In the genomic region with DNA sequence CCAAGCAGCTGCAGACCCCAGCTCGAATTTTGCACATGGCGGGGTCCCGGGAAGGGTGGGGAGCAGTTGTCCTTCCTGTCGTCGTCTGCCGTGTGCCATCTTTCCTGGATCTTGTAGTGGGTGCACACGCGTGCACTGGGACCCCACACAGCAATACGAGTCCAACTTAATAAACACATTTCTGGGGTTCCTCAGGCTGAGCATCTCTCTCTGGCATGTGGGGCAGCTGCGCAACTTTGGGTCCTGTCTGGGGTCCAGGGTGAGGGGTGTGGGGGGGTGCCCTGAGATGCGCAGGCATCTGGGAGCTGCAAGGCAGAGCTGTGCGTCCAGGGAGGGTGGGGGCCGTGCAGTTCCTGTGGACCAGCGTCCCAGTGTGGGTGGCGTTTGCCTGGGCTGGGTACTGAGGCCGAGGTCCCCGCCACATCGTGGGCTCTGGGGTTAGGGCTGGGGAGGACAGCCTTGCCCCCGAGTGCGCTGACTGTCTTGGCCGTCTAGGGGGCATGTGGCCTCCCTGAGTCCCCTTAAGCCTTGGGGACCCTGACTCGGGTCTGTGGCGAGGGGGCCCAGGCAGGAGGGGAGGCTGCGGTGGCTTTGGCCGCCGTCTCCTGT, we compare ENCODE assay signal across 8 cellular contexts. TPM values are rescaled to one million over a fixed set of nuclear protein-coding genes. Genes with fewer than 3 reads are reported as not detected.
DNase-seq lines count a peak whose midpoint lies in the region; ATAC-seq lines count a peak whose summit lies in the region.
"Had no signal": no experiment of that assay in that cellular context is flagged by ENCODE, and none has a peak within 500 bp of the region (broad histone marks: within the 10 kb centered on the region; RNA-seq: fewer than 3 reads in every experiment).

No MANE protein-coding gene starts in this region.

- H3K27ac ChIP-seq in BLaER1 (no peak overlapping the region), esophagus (ENCODE audit: low read depth in 2 of 2, low read length in 1 of 2) (peak overlapping the region; percentile 97 to 98)

- H3K4me2 ChIP-seq in BLaER1: peak overlapping the region; percentile 97

- H3K4me3 ChIP-seq in BLaER1 (no peak overlapping the region), MG63 (peak overlapping the region; percentile 63), esophagus (ENCODE audit: low read depth in 1 of 2, low read length in 2 of 2) (peak overlapping the region; percentile 69 to 83)

- no peak for ATAC-seq in HG02763 (IDR thresholded peaks at IDR 0.05; ENCODE audit: unreplicated experiment)

- peaks cover 15% of the 10 kb centered on the region for H4K20me1 ChIP-seq in BLaER1

- H3K4me1 ChIP-seq in BLaER1: peaks cover 31% of the 10 kb centered on the region
- H3K4me1 ChIP-seq in esophagus (ENCODE audit: control insufficient read depth in 2 of 2, insufficient read depth in 2 of 2, low read length in 1 of 2): peaks cover 0 to 26% of the 10 kb centered on the region in 2 donors

- DNase-seq in MG63 (no peak), G401 (ENCODE audit: low spot score) (no peak), kidney tubule cell (ENCODE audit: low spot score) (no peak)
- DNase-seq: retina had no signal

- 74 to 78% methylated on average over 24 to 26 of the region's 26 CpGs for WGBS in esophagus, 2 donors

- in situ Hi-C loops in G401 (cut with HindIII; ENCODE audit: low sequenced_read_pairs): no loop called here

- H3K36me3 ChIP-seq in BLaER1: peaks cover 31% of the 10 kb centered on the region
- peaks cover 3% of the 10 kb centered on the region for H3K36me3 ChIP-seq in MG63
- peaks cover 0 to 21% of the 10 kb centered on the region in 2 donors for H3K36me3 ChIP-seq in esophagus (ENCODE audit: control insufficient read depth in 2 of 2, insufficient read depth in 2 of 2, low read length in 1 of 2)

- no peak overlapping the region for H3K9ac ChIP-seq in BLaER1

- no peaks in the 10 kb centered on the region for H3K9me3 ChIP-seq in BLaER1
- H3K9me3 ChIP-seq in MG63: no peaks in the 10 kb centered on the region
- H3K9me3 ChIP-seq in esophagus (ENCODE audit: control insufficient read depth in 2 of 2, insufficient read depth in 1 of 2, low read depth in 1 of 2, low read length in 1 of 2): no peaks in the 10 kb centered on the region
- H3K9me3 ChIP-seq: SJSA1 had no signal

- H3K27me3 ChIP-seq in BLaER1 (peaks cover 19% of the 10 kb centered on the region), MG63 (no peaks in the 10 kb centered on the region), esophagus (ENCODE audit: control insufficient read depth in 1 of 2, insufficient read depth in 2 of 2, low read length in 2 of 2) (no peaks in the 10 kb centered on the region)

RNA-seq across cellular contexts. Expression of a gene that starts 0.7 kb away (rescaled TPM):
- total RNA-seq in MG63 (2014; rRNA removed; shearing (Covaris generic); ENCODE audit: low replicate concordance): 0.56 TPM in 1 of 2 replicates, not detected in the other
- polyA plus RNA-seq in esophagus: 10 to 100 TPM; 35.6 to 74.7 TPM
- total RNA-seq in G401 (2014; rRNA removed; shearing (Covaris generic)): 4.3 and 5.5 TPM in 2 replicates

RNA-seq across cellular contexts. Expression of a gene that starts 5.2 kb away (rescaled TPM):
- total RNA-seq in MG63 (2014; rRNA removed; shearing (Covaris generic); ENCODE audit: low replicate concordance): 6.7 and 14.7 TPM in 2 replicates
- 10 to 100 TPM; 11.9 to 21.8 TPM for polyA plus RNA-seq in esophagus
- total RNA-seq in G401 (2014; rRNA removed; shearing (Covaris generic)): 23.3 and 25.4 TPM in 2 replicates

RNA-seq across cellular contexts. Expression of a gene that starts 6.6 kb away (rescaled TPM):
- 176 and 277 TPM in 2 replicates for total RNA-seq in MG63 (2014; rRNA removed; shearing (Covaris generic); ENCODE audit: low replicate concordance)
- polyA plus RNA-seq in esophagus: 10 to 100 TPM; 60.8 to 67.4 TPM
- total RNA-seq in G401 (2014; rRNA removed; shearing (Covaris generic)): 193 and 221 TPM in 2 replicates

RNA-seq across cellular contexts. Expression of a gene that starts 16.3 kb away (rescaled TPM):
- 0.13 TPM in 1 of 2 replicates, not detected in the other for total RNA-seq in MG63 (2014; rRNA removed; shearing (Covaris generic); ENCODE audit: low replicate concordance)
- polyA plus RNA-seq in esophagus: 1 to 10 TPM in 1 of 2 donors, under 1 TPM in 1; 0.47 to 3.4 TPM
- 0.17 TPM in 1 of 2 replicates, not detected in the other for total RNA-seq in G401 (2014; rRNA removed; shearing (Covaris generic))

RNA-seq across cellular contexts. Expression of a gene that starts 34.3 kb away (rescaled TPM):
- 17.6 and 25.5 TPM in 2 replicates for total RNA-seq in MG63 (2014; rRNA removed; shearing (Covaris generic); ENCODE audit: low replicate concordance)
- polyA plus RNA-seq in esophagus: 10 to 100 TPM; 15.1 to 20.2 TPM
- 27.5 and 66.5 TPM in 2 replicates for total RNA-seq in G401 (2014; rRNA removed; shearing (Covaris generic))
